Comparison of ENCODE assay signal across 14 cellular contexts in the genomic region with DNA sequence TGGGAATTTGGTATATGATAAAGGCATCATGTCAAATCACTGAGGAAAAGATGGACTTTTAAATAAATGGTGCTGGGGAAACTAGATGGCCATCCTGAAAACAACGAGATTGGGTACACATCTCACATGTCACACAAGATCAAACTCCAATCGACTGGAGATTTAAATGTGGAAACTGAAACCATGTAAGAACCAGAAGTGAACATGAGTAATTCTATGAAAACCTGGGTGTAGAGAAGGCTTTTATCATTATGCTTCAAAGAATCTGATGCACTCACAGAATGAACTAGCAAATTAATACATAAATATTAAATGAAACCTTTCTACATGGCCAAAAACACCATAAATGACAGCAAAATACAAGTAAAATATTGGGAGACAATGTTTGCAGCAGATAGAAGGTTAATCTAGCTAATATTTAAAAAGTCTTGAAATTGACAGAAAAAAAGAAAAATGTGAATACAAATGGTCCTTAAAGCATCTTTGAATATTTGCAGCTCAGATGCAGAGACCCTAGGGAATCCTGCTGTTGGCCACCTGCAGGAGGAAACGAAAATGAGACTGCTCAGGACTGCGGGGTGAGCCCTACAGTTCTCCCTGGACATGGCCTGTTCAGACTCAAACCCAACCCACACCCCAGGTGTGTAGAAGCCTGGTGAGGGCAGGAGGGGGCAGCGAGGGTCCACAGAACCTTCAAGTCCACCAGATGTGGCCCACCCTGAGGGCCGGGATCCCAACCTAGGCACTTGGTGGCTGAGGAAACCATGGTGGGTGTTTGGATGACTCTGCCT. TPM values are rescaled to one million over a fixed set of nuclear protein-coding genes. Genes with fewer than 3 reads are reported as not detected.
DNase-seq lines count a peak whose midpoint lies in the region; ATAC-seq, FAIRE-seq and TF ChIP-seq lines count a peak whose summit lies in the region.
"Not testable (repeated sequence)": the region's sequence is repeated elsewhere in the genome, so short reads cannot be mapped to it uniquely, and the experiment has no call there.
"Had no signal": no experiment of that assay in that cellular context is flagged by ENCODE, and none has a peak within 500 bp of the region (broad histone marks: within the 10 kb centered on the region; RNA-seq: fewer than 3 reads in every experiment).

No MANE protein-coding gene starts in this region.

- not testable (repeated sequence) for H3K9me3 ChIP-seq in OCI-LY1 (ENCODE audit: low read length); K562 (replicated peaks; ENCODE audit: control insufficient read depth, insufficient read depth, low read depth, low read length); upper lobe of left lung

- not testable (repeated sequence) for H3K4me1 Mint-ChIP-seq in activated T-cell treated with anti-CD3 and anti-CD28 coated beads, Interleukin-2, amount 50 U/mL, for 4 hours (ENCODE audit: low read depth); stimulated activated effector memory CD8-positive, alpha-beta T cell treated with anti-CD3 and anti-CD28 coated beads, Interleukin-12 subunit alpha, Interleukin-12 subunit beta, amount 100 ng/mL, for 72 hours

- H3K79me2 ChIP-seq in OCI-LY1 (ENCODE audit: insufficient read depth, low read length); K562 (ENCODE audit: control insufficient read depth, insufficient read depth, low read length): not testable (repeated sequence)

- not testable (repeated sequence) for DNase-seq in activated T-cell treated with anti-CD3 and anti-CD28 coated beads, Interleukin-2, amount 50 U/mL, for 4 hours; K562 (ENCODE audit: extremely low read depth in 1 of 4, low spot score in 3 of 4); stimulated activated effector memory CD8-positive, alpha-beta T cell treated with anti-CD3 and anti-CD28 coated beads, Interleukin-12 subunit alpha, Interleukin-12 subunit beta, amount 100 ng/mL, for 72 hours (ENCODE audit: low spot score in 2 of 2); upper lobe of left lung

- not testable (repeated sequence) for H3K4me1 ChIP-seq in OCI-LY1 (ENCODE audit: insufficient read depth, low read length, severe bottlenecking); K562 (replicated peaks in 1 of 2; ENCODE audit: control insufficient read depth in 2 of 2, insufficient read depth in 2 of 2, low read length in 2 of 2); upper lobe of left lung

- not testable (repeated sequence) for TF ChIP-seq EP300 in K562 (IDR thresholded peaks at IDR 0.05; ENCODE audit: low read length); upper lobe of left lung (IDR thresholded peaks at IDR 0.05)

- not testable (repeated sequence) for H2AFZ ChIP-seq in OCI-LY1 (ENCODE audit: low read length); K562 (ENCODE audit: low read depth, low read length)

- H3K4me3 ChIP-seq in OCI-LY1 (ENCODE audit: low read depth, low read length, poor library complexity, severe bottlenecking); K562; upper lobe of left lung: not testable (repeated sequence)

- not testable (repeated sequence) for H3K27ac Mint-ChIP-seq in stimulated activated effector memory CD8-positive, alpha-beta T cell treated with anti-CD3 and anti-CD28 coated beads, Interleukin-12 subunit alpha, Interleukin-12 subunit beta, amount 100 ng/mL, for 72 hours

- not testable (repeated sequence) for H3F3A ChIP-seq in OCI-LY1 (ENCODE audit: insufficient read depth, low read length)

- not testable (repeated sequence) for H3K4me2 ChIP-seq in OCI-LY1 (ENCODE audit: low read length); K562 (ENCODE audit: insufficient read depth, low read length)

- POLR2A ChIA-PET in K562 (lab: Yijun Ruan, JAX), result not testable (repeated sequence)

- H3K4me3 Mint-ChIP-seq in activated T-cell treated with anti-CD3 and anti-CD28 coated beads, Interleukin-2, amount 50 U/mL, for 4 hours; stimulated activated effector memory CD8-positive, alpha-beta T cell treated with anti-CD3 and anti-CD28 coated beads, Interleukin-12 subunit alpha, Interleukin-12 subunit beta, amount 100 ng/mL, for 72 hours: not testable (repeated sequence)

- H3K9ac ChIP-seq in OCI-LY1 (ENCODE audit: low read length); K562 (ENCODE audit: insufficient read depth in 1 of 2, low read depth in 2 of 2, low read length in 2 of 2): not testable (repeated sequence)

- not testable (repeated sequence) for H3K36me3 Mint-ChIP-seq in activated T-cell treated with anti-CD3 and anti-CD28 coated beads, Interleukin-2, amount 50 U/mL, for 4 hours (ENCODE audit: insufficient read depth); stimulated activated effector memory CD8-positive, alpha-beta T cell treated with anti-CD3 and anti-CD28 coated beads, Interleukin-12 subunit alpha, Interleukin-12 subunit beta, amount 100 ng/mL, for 72 hours

- not testable (repeated sequence) for TF ChIP-seq RAD21 in K562 (CRISPR knock-in tag; conservative IDR thresholded peaks at IDR 0.05 in 1 of 2, IDR thresholded peaks at IDR 0.05 in 1 of 2)

- in situ Hi-C loops in K562 (cut with MboI), result not testable (repeated sequence)

- H3K9me1 ChIP-seq in K562 (ENCODE audit: control insufficient read depth, insufficient read depth, low read length), result not testable (repeated sequence)

- WGBS in K562 (ENCODE audit: insufficient coverage, low coverage, missing lambda C conversion rate), result 0% methylated on average over 2 of the region's 6 CpGs
- 74 to 79% methylated on average over 2 to 6 of the region's 6 CpGs for WGBS in upper lobe of left lung, 2 donors

- not testable (repeated sequence) for H4K20me1 ChIP-seq in OCI-LY1 (ENCODE audit: insufficient read depth, low read length); K562 (replicated peaks; ENCODE audit: control insufficient read depth, insufficient read depth, low read length)

- not testable (repeated sequence) for TF ChIP-seq CTCF in OCI-LY1 (IDR thresholded peaks at IDR 0.05; ENCODE audit: low read length); K562 (IDR thresholded peaks at IDR 0.05 in 2 of 3, conservative IDR thresholded peaks at IDR 0.05 in 1 of 3; ENCODE audit: insufficient read depth in 2 of 3, low read depth in 1 of 3, low read length in 3 of 3); upper lobe of left lung (IDR thresholded peaks at IDR 0.05)

- CTCF ChIA-PET in K562 (lab: Yijun Ruan, JAX; ENCODE audit: low intra/inter-chr PET ratio), result not testable (repeated sequence)

- not testable (repeated sequence) for TF ChIP-seq POLR2A in K562 (conservative IDR thresholded peaks at IDR 0.05); upper lobe of left lung (IDR thresholded peaks at IDR 0.05)

- H3K9me2 ChIP-seq in OCI-LY1 (ENCODE audit: low read depth, low read length), result not testable (repeated sequence)

- peak; percentile 40 for ATAC-seq in HG02798 (IDR thresholded peaks at IDR 0.05; ENCODE audit: poor library complexity, unreplicated experiment)
- peak; percentile 48 to 76 for ATAC-seq in activated T-cell treated with anti-CD3 and anti-CD28 coated beads, Interleukin-2, amount 50 U/mL, for 4 hours
- peak; percentile 74 for ATAC-seq in K562
- ATAC-seq in stimulated activated effector memory CD8-positive, alpha-beta T cell treated with anti-CD3 and anti-CD28 coated beads, Interleukin-12 subunit alpha, Interleukin-12 subunit beta, amount 100 ng/mL, for 72 hours, result peak; percentile 33
- ATAC-seq in upper lobe of left lung (ENCODE audit: low FRiP score in 2 of 2), result peak; percentile 11 to 54

- H3K9me3 Mint-ChIP-seq in activated T-cell treated with anti-CD3 and anti-CD28 coated beads, Interleukin-2, amount 50 U/mL, for 4 hours; stimulated activated effector memory CD8-positive, alpha-beta T cell treated with anti-CD3 and anti-CD28 coated beads, Interleukin-12 subunit alpha, Interleukin-12 subunit beta, amount 100 ng/mL, for 72 hours: not testable (repeated sequence)

- H3K27ac ChIP-seq in OCI-LY1 (ENCODE audit: low read depth, low read length, poor library complexity, severe bottlenecking), result peak overlapping the region; percentile 51
- not testable (repeated sequence) for H3K27ac ChIP-seq in K562 (ENCODE audit: extremely low read depth, low read depth, low read length); upper lobe of left lung

- not testable (repeated sequence) for H3K36me3 ChIP-seq in OCI-LY1 (ENCODE audit: insufficient read depth, low read length); K562 (ENCODE audit: control insufficient read depth, insufficient read depth, low read length); upper lobe of left lung

- not testable (repeated sequence) for H3K27me3 Mint-ChIP-seq in activated T-cell treated with anti-CD3 and anti-CD28 coated beads, Interleukin-2, amount 50 U/mL, for 4 hours (ENCODE audit: low read depth)

- BruUV-seq in K562 (replicated peaks; lab: Mats Ljungman, UMichigan), result not testable (repeated sequence)

- intact Hi-C loops in K562 (cut with micrococcal nuclease), result not testable (repeated sequence)

- not testable (repeated sequence) for FAIRE-seq in K562 (lab: Jason Lieb, UNC)

- not testable (repeated sequence) for H3K27me3 ChIP-seq in OCI-LY1 (ENCODE audit: insufficient read depth, low read length); K562 (ENCODE audit: control insufficient read depth in 2 of 2, insufficient read depth in 2 of 2, low read length in 2 of 2); upper lobe of left lung

RNA-seq across cellular contexts. Expression of gene KCNJ18, which starts 32.1 kb away (rescaled TPM):
- total RNA-seq in activated T-cell treated with anti-CD3 and anti-CD28 coated beads, Interleukin-2, amount 50 U/mL, for 4 hours, result not detected
- total RNA-seq in K562 (2011; cell fraction: chromatin; rRNA removed; ENCODE audit: low replicate concordance), result not detected in 2 replicates
- not detected in 2 replicates for total RNA-seq in K562 (2011; cell fraction: nucleolus; rRNA removed)
- total RNA-seq in K562 (2011; cell fraction: nucleoplasm; rRNA removed), result not detected in 2 replicates
- total RNA-seq in K562 (2014; rRNA removed), result not detected in 2 replicates
- total RNA-seq in K562 (2014; rRNA removed; fragmentation: Illumina TruSeq; extraction: Trizol), result not detected in 2 replicates
- total RNA-seq in K562 (2015; rRNA removed; fragmentation: Illumina TruSeq; extraction: Trizol), result not detected in 2 replicates
- not detected in 2 replicates for total RNA-seq in K562 (2021)
- polyA plus RNA-seq in K562 (2011; rRNA removed), result not detected in 2 replicates
- polyA plus RNA-seq in K562 (2011; cell fraction: cytosol; rRNA removed), result not detected in 2 replicates
- polyA plus RNA-seq in K562 (2011; cell fraction: nucleus; rRNA removed), result not detected in 2 replicates
- 0.03 and 0.06 TPM in 2 replicates for polyA plus RNA-seq in K562 (2012)
- not detected in 2 replicates for polyA plus RNA-seq in K562 (2014; fragmentation: Illumina TruSeq; extraction: Trizol)
- not detected for polyA plus RNA-seq in K562 (2014; fragmentation: Nextera tagmentation; extraction: Ambion mirVana)
- not detected in 2 replicates for polyA plus RNA-seq in K562 (2014; rRNA removed)
- not detected in 2 replicates for polyA minus RNA-seq in K562 (2011; rRNA and poly(A)+ RNA removed)
- polyA minus RNA-seq in K562 (2011; cell fraction: cytosol; rRNA and poly(A)+ RNA removed), result not detected in 2 replicates
- polyA minus RNA-seq in K562 (2011; cell fraction: nucleus; rRNA and poly(A)+ RNA removed), result not detected in 2 replicates
- not detected for total RNA-seq in upper lobe of left lung
- total RNA-seq: A172; CD4-positive, CD25-positive, alpha-beta regulatory T cell; CD8-positive, alpha-beta memory T cell; G401; GM12878; H1; H9; HT-29 had no signal
- polyA plus RNA-seq: CD4-positive, CD25-positive, alpha-beta regulatory T cell; CD8-positive, alpha-beta memory T cell; GM12878; H1 had no signal
